Comparison of ENCODE assay signal across 7 cellular contexts in the genomic region with DNA sequence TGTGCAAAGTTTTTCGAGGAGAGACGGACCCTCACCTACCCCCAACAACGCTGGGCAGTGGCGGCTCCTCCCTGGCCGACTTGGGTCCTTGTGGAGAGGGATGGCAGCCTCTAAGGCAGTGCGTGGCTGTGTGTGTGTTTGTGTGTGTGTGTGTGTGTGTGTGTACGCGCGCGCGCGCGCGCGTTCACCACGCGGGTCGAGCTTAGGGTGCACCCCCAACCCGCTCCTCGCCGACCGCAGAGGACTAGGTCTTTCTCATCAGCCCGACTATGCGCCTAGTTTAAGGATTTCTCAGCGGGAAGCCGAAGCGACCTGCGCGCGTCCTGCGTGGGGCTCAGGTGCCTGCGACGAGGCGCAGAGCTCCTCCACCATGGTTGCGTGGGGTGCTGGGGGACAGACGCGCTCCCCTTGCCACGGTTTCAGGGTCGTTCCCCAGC. TPM values are rescaled to one million over a fixed set of nuclear protein-coding genes. Genes with fewer than 3 reads are reported as not detected.
DNase-seq lines count a peak whose midpoint lies in the region; ATAC-seq and TF ChIP-seq lines count a peak whose summit lies in the region.

No MANE protein-coding gene starts in this region.

- H3K27ac Mint-ChIP-seq in glutamatergic neuron (ENCODE audit: unreplicated experiment) = no peak overlapping the region

- H3K36me3 ChIP-seq in HEK293 (ENCODE audit: control insufficient read depth in 2 of 2, insufficient read depth in 1 of 2, low read length in 2 of 2) = no peaks in the 10 kb centered on the region
- H3K36me3 ChIP-seq in ovary = no peaks in the 10 kb centered on the region

- no peaks in the 10 kb centered on the region for H3K36me3 Mint-ChIP-seq in glutamatergic neuron (ENCODE audit: unreplicated experiment)

- DNase-seq in glutamatergic neuron (no peak), ovary (peak; percentile 43 to 66 (median 48)), SW480 (ENCODE audit: low spot score) (no peak)

- no peak for ATAC-seq in HG03095 (IDR thresholded peaks at IDR 0.05; ENCODE audit: unreplicated experiment)
- no peak for ATAC-seq in HG03521 (IDR thresholded peaks at IDR 0.05; ENCODE audit: unreplicated experiment)

- H3K9me3 ChIP-seq in HEK293 (ENCODE audit: control insufficient read depth, insufficient read depth, low read depth, low read length) (no peaks in the 10 kb centered on the region), ovary (no peaks in the 10 kb centered on the region)

- TF ChIP-seq POLR2A in ovary (IDR thresholded peaks at IDR 0.05) = no peak

- H3K4me1 Mint-ChIP-seq in glutamatergic neuron (ENCODE audit: low read depth, unreplicated experiment) = peaks cover 6% of the 10 kb centered on the region

- POLR2A ChIA-PET in HEK293 (lab: Yijun Ruan, JAX) = interaction anchor here (0.6 to 1.5 kb wide), 7 partner anchors 12 to 164 kb away, joined by 3 to 7 read pairs (median 4); no protein-coding TSS in a partner anchor

- H3K4me1 ChIP-seq in HEK293 (ENCODE audit: control insufficient read depth, insufficient read depth, low read length) = peaks cover 7% of the 10 kb centered on the region
- H3K4me1 ChIP-seq in ovary (ENCODE audit: insufficient read depth) = peaks cover 9% of the 10 kb centered on the region

- intact Hi-C loops in ovary (cut with DNase I) = loop anchor here in 2 of 4 donors (2.0 to 10.0 kb wide), 2 partner anchors 51 to 55 kb away; no protein-coding TSS in a partner anchor

- no peaks in the 10 kb centered on the region for H3K27me3 ChIP-seq in ovary

- peak overlapping the region; percentile 89 for H3K4me3 Mint-ChIP-seq in glutamatergic neuron (ENCODE audit: unreplicated experiment)

- peaks cover 38% of the 10 kb centered on the region for H3K27me3 Mint-ChIP-seq in glutamatergic neuron (ENCODE audit: unreplicated experiment)

- H3K4me3 ChIP-seq in HEK293 (ENCODE audit: low read depth, low read length) (peak overlapping the region; percentile 64), WI38 (ENCODE audit: low read depth, low read length) (peak overlapping the region; percentile 70), ovary (peak overlapping the region; percentile 70)

- no peak for TF ChIP-seq EP300 in ovary (IDR thresholded peaks at IDR 0.05)

- 0 to 1% (median 0%) methylated on average over 37 to 39 of the region's 39 CpGs for WGBS in ovary, 3 donors

- H3K27ac ChIP-seq in HEK293 (ENCODE audit: extremely low read depth, low read depth, low read length) (peak overlapping the region; percentile 25; the same call in 1 of the 2 replicates), ovary (peak overlapping the region; percentile 87 to 89)

- peaks cover 6% of the 10 kb centered on the region for H3K9me3 Mint-ChIP-seq in glutamatergic neuron (ENCODE audit: unreplicated experiment)

- CTCF ChIA-PET in HEK293 (lab: Yijun Ruan, JAX) = interaction anchor here (2.0 to 2.8 kb wide), 2 partner anchors 55 to 203 kb away, joined by 10 to 11 read pairs; no protein-coding TSS in a partner anchor

- TF ChIP-seq CTCF in HEK293 (tag by site-specific recombination; IDR thresholded peaks at IDR 0.05) (no peak), WI38 (IDR thresholded peaks at IDR 0.05; ENCODE audit: low read depth, low read length) (no peak), glutamatergic neuron (IDR thresholded peaks at IDR 0.05; ENCODE audit: partially characterized antibody, unreplicated experiment) (no peak), ovary (IDR thresholded peaks at IDR 0.05) (no peak)

TF ChIP-seq in HEK293, 187 proteins besides CTCF, POLR2A, EP300 and RAD21 (continues in another document):
- no peak for TF ChIP-seq SCRT1 (tag by site-specific recombination; IDR thresholded peaks at IDR 0.05; ENCODE audit: borderline replicate concordance)
- TF ChIP-seq, protein P1, sequence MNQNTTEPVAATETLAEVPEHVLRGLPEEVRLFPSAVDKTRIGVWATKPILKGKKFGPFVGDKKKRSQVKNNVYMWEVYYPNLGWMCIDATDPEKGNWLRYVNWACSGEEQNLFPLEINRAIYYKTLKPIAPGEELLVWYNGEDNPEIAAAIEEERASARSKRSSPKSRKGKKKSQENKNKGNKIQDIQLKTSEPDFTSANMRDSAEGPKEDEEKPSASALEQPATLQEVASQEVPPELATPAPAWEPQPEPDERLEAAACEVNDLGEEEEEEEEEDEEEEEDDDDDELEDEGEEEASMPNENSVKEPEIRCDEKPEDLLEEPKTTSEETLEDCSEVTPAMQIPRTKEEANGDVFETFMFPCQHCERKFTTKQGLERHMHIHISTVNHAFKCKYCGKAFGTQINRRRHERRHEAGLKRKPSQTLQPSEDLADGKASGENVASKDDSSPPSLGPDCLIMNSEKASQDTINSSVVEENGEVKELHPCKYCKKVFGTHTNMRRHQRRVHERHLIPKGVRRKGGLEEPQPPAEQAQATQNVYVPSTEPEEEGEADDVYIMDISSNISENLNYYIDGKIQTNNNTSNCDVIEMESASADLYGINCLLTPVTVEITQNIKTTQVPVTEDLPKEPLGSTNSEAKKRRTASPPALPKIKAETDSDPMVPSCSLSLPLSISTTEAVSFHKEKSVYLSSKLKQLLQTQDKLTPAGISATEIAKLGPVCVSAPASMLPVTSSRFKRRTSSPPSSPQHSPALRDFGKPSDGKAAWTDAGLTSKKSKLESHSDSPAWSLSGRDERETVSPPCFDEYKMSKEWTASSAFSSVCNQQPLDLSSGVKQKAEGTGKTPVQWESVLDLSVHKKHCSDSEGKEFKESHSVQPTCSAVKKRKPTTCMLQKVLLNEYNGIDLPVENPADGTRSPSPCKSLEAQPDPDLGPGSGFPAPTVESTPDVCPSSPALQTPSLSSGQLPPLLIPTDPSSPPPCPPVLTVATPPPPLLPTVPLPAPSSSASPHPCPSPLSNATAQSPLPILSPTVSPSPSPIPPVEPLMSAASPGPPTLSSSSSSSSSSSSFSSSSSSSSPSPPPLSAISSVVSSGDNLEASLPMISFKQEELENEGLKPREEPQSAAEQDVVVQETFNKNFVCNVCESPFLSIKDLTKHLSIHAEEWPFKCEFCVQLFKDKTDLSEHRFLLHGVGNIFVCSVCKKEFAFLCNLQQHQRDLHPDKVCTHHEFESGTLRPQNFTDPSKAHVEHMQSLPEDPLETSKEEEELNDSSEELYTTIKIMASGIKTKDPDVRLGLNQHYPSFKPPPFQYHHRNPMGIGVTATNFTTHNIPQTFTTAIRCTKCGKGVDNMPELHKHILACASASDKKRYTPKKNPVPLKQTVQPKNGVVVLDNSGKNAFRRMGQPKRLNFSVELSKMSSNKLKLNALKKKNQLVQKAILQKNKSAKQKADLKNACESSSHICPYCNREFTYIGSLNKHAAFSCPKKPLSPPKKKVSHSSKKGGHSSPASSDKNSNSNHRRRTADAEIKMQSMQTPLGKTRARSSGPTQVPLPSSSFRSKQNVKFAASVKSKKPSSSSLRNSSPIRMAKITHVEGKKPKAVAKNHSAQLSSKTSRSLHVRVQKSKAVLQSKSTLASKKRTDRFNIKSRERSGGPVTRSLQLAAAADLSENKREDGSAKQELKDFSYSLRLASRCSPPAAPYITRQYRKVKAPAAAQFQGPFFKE (tag by site-specific recombination; IDR thresholded peaks at IDR 0.05; ENCODE audit: borderline replicate concordance) = no peak
- no peak for TF ChIP-seq ZFP41 (tag by site-specific recombination; IDR thresholded peaks at IDR 0.05; ENCODE audit: borderline replicate concordance)
- no peak for TF ChIP-seq ZNF175 (tag by site-specific recombination; IDR thresholded peaks at IDR 0.05)
- no peak for TF ChIP-seq ZNF621 (tag by site-specific recombination; IDR thresholded peaks at IDR 0.05)
- TF ChIP-seq ZNF23 (tag by site-specific recombination; IDR thresholded peaks at IDR 0.05; ENCODE audit: borderline replicate concordance) = no peak
- TF ChIP-seq, protein P2, sequence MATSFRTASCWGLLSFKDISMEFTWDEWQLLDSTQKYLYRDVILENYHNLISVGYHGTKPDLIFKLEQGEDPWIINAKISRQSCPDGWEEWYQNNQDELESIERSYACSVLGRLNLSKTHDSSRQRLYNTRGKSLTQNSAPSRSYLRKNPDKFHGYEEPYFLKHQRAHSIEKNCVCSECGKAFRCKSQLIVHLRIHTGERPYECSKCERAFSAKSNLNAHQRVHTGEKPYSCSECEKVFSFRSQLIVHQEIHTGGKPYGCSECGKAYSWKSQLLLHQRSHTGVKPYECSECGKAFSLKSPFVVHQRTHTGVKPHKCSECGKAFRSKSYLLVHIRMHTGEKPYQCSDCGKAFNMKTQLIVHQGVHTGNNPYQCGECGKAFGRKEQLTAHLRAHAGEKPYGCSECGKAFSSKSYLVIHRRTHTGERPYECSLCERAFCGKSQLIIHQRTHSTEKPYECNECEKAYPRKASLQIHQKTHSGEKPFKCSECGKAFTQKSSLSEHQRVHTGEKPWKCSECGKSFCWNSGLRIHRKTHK (tag by site-specific recombination; IDR thresholded peaks at IDR 0.05) = no peak
- TF ChIP-seq ZXDB (tag by site-specific recombination; IDR thresholded peaks at IDR 0.05) = no peak; the same call in 1 of the 2 replicates
- TF ChIP-seq TRIM28 (IDR thresholded peaks at IDR 0.05; ENCODE audit: borderline replicate concordance, low read length) = no peak
- TF ChIP-seq, protein P3, sequence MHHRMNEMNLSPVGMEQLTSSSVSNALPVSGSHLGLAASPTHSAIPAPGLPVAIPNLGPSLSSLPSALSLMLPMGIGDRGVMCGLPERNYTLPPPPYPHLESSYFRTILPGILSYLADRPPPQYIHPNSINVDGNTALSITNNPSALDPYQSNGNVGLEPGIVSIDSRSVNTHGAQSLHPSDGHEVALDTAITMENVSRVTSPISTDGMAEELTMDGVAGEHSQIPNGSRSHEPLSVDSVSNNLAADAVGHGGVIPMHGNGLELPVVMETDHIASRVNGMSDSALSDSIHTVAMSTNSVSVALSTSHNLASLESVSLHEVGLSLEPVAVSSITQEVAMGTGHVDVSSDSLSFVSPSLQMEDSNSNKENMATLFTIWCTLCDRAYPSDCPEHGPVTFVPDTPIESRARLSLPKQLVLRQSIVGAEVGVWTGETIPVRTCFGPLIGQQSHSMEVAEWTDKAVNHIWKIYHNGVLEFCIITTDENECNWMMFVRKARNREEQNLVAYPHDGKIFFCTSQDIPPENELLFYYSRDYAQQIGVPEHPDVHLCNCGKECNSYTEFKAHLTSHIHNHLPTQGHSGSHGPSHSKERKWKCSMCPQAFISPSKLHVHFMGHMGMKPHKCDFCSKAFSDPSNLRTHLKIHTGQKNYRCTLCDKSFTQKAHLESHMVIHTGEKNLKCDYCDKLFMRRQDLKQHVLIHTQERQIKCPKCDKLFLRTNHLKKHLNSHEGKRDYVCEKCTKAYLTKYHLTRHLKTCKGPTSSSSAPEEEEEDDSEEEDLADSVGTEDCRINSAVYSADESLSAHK (tag by site-specific recombination; IDR thresholded peaks at IDR 0.05) = no peak

RNA-seq across cellular contexts. Expression of gene SOX13, which starts 0.9 kb away (rescaled TPM):
- 2.2 TPM for total RNA-seq in glutamatergic neuron (ENCODE audit: unreplicated experiment)
- 10 to 100 TPM; 12.0 to 43.0 (median 27.2) TPM for total RNA-seq in ovary
- 10 to 100 TPM; 16.4 to 20.8 TPM for polyA plus RNA-seq in ovary

Comparison
In these comparisons a context has a peak if more than half of its experiments do, and no peak if none do; other contexts are left out.
1. DNase-seq: peak in ovary (5 of 5); none in glutamatergic neuron (single experiment) and SW480 (single experiment).
2. Peak in every context shown above with its lines, with median percentiles within 50 percentile points of each other: H3K4me3 ChIP-seq.